23 cellular contexts compared by ENCODE assay signal in the genomic region with DNA sequence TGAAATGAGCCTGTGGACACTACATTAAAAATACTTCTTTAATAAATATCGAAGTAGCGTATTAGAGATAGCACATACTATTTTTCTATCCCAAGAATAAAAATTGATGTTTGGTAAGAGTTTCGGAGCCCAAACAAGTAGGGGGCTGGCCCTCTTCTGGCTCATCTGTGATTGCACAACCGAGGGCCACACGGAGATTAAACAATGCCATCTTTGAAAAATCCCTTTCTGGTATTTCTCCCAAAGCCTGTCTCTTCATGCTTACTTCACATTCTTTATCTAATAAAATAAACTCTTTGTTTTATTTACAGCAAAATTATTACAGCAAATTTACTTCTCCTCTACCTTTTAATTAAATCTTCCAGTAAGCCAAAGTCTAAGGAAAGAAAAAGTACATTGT. TPM values are rescaled to one million over a fixed set of nuclear protein-coding genes. Genes with fewer than 3 reads are reported as not detected.
"Had no signal": no experiment of that assay in that cellular context is flagged by ENCODE, and none has a peak within 500 bp of the region (broad histone marks: within the 10 kb centered on the region; RNA-seq: fewer than 3 reads in every experiment).

No MANE protein-coding gene starts in this region.

- H3K36me3 ChIP-seq: ovary had no signal

- H3K4me3 ChIP-seq: heart left ventricle, ovary, thyroid gland had no signal

- ATAC-seq: esophagus mucosa; heart left ventricle; left ventricle myocardium superior; naive thymus-derived CD8-positive, alpha-beta T cell; sciatic nerve had no signal

- H3K27me3 ChIP-seq: heart left ventricle, ovary, thyroid gland had no signal

- FAIRE-seq: astrocyte, bronchial epithelial cell had no signal

- DNase-seq: activated CD4-positive, alpha-beta T cell treated with anti-CD3 and anti-CD28 coated beads for 1 hour; activated CD8-positive, alpha-beta memory T cell treated with anti-CD3 and anti-CD28 coated beads for 24 hours; activated CD8-positive, alpha-beta memory T cell treated with anti-CD3 and anti-CD28 coated beads, Interleukin-2, amount 50 U/mL, for 48 hours; activated effector memory CD4-positive, alpha-beta T cell treated with Interleukin-2 at 50 U/mL for 16 hours; activated naive CD4-positive, alpha-beta T cell treated with anti-CD3 and anti-CD28 coated beads, Interleukin-2, amount 50 U/mL, for 16 hours; activated T-cell treated with anti-CD3 and anti-CD28 coated beads, Interleukin-2, amount 50 U/mL, for 48 hours; effector CD4-positive, alpha-beta T cell; heart left ventricle; immature natural killer cell; kidney glomerular epithelial cell; left ventricle myocardium superior; mesenchymal stem cell; naive thymus-derived CD8-positive, alpha-beta T cell; ovary; stimulated activated naive CD4-positive, alpha-beta T cell; thyroid gland; WERI-Rb-1 had no signal

- H3K9me3 ChIP-seq: heart left ventricle, ovary, thyroid gland had no signal

- H3K27ac ChIP-seq: heart left ventricle, ovary, thyroid gland, WERI-Rb-1 had no signal

- H3K4me1 ChIP-seq: heart left ventricle, thyroid gland had no signal

RNA-seq across cellular contexts. Expression of gene MYH11, which starts 9.6 kb away (rescaled TPM):
- total RNA-seq: naive thymus-derived CD8-positive, alpha-beta T cell; pulmonary artery endothelial cell; T-helper 2 cell treated with Interferon-gamma antibody and Interleukin-4, amounts not matched to agents 100 ng/mL and 5 ng/mL, for 36 hours had no signal
